In genomic region chr12:62967701-62968100, GRCh38 we compare ENCODE assay signal across 16 cellular contexts. TPM values are rescaled to one million over a fixed set of nuclear protein-coding genes. Genes with fewer than 3 reads are reported as not detected.
DNase-seq lines count a peak whose midpoint lies in the region; ATAC-seq, FAIRE-seq and TF ChIP-seq lines count a peak whose summit lies in the region.
"Had no signal": no experiment of that assay in that cellular context is flagged by ENCODE, and none has a peak within 500 bp of the region (broad histone marks: within the 10 kb centered on the region; RNA-seq: fewer than 3 reads in every experiment).

No MANE protein-coding gene starts in this region.

- 2% methylated on average over 2 of the region's 2 CpGs for WGBS in HepG2 (ENCODE audit: low lambda C conversion rate)
- 88% methylated on average over 2 of the region's 2 CpGs for WGBS in right lobe of liver (ENCODE audit: insufficient coverage, low coverage, low lambda C conversion rate, missing lambda C conversion rate)

- TF ChIP-seq RAD21 in HepG2 (CRISPR knock-in tag; IDR thresholded peaks at IDR 0.05) = no peak

- H3K27ac ChIP-seq in HepG2 (ENCODE audit: extremely low read length, insufficient read depth, low read length) (peak overlapping the region; percentile 97), right lobe of liver (no peak overlapping the region), PC-3 (ENCODE audit: low read length) (peak overlapping the region; percentile 78), osteoblast (ENCODE audit: low read depth, low read length) (no peak overlapping the region), lower lobe of right lung (no peak overlapping the region)
- H3K27ac ChIP-seq in naive thymus-derived CD4-positive, alpha-beta T cell (ENCODE audit: low read depth, low read length) = no peak overlapping the region
- H3K27ac ChIP-seq: BLaER1, GM23248 had no signal

- no peak overlapping the region for H3K4me3 Mint-ChIP-seq in naive thymus-derived CD4-positive, alpha-beta T cell
- H3K4me3 Mint-ChIP-seq: CD8-positive, alpha-beta memory T cell had no signal

- H3K36me3 Mint-ChIP-seq in naive thymus-derived CD4-positive, alpha-beta T cell = no peaks in the 10 kb centered on the region
- H3K36me3 Mint-ChIP-seq: CD8-positive, alpha-beta memory T cell had no signal

- no peaks in the 10 kb centered on the region for H3F3A ChIP-seq in PC-3 (ENCODE audit: low read length, unreplicated experiment)

- FAIRE-seq in HepG2 (lab: Jason Lieb, UNC) = no peak
- FAIRE-seq: GM18507, H54, K562 had no signal

- POLR2A ChIA-PET in HepG2 (lab: Yijun Ruan, JAX) (interaction anchor here (0.6 to 1.0 kb wide), 2 partner anchors 33 to 104 kb away, joined by 3 read pairs; partner anchors contain the start of gene PPM1H), PC-3 (lab: Charles Lee; ENCODE audit: unreplicated experiment) (interaction anchor here (0.6 to 0.7 kb wide), 2 partner anchors 101 to 352 kb away, joined by 4 read pairs; no protein-coding TSS in a partner anchor)
- POLR2A ChIA-PET in naive thymus-derived CD4-positive, alpha-beta T cell (lab: Charles Lee) = no interaction called here

- no peaks in the 10 kb centered on the region for H3K9me3 Mint-ChIP-seq in naive thymus-derived CD4-positive, alpha-beta T cell
- H3K9me3 Mint-ChIP-seq: CD8-positive, alpha-beta memory T cell had no signal

- peaks cover 98% of the 10 kb centered on the region for H3K4me1 ChIP-seq in HepG2 (ENCODE audit: insufficient read depth, low read length)
- H3K4me1 ChIP-seq in right lobe of liver = no peaks in the 10 kb centered on the region
- peaks cover 39% of the 10 kb centered on the region for H3K4me1 ChIP-seq in PC-3 (ENCODE audit: insufficient read depth, low read length)
- H3K4me1 ChIP-seq in osteoblast (ENCODE audit: insufficient read depth, low read length) = no peaks in the 10 kb centered on the region
- H3K4me1 ChIP-seq in naive thymus-derived CD4-positive, alpha-beta T cell (ENCODE audit: control insufficient read depth in 2 of 2, insufficient read depth in 2 of 2, low read length in 2 of 2) = no peaks in the 10 kb centered on the region
- H3K4me1 ChIP-seq in lower lobe of right lung = no peaks in the 10 kb centered on the region
- H3K4me1 ChIP-seq: BLaER1 had no signal

- in situ Hi-C loops in HepG2 (cut with HindIII; ENCODE audit: extremely low pct_ligation_motif_present, low pct_unique_long_range_greater_than_20kb) = no loop called here

- ATAC-seq in HepG2 (no peak), right lobe of liver (no peak), PC-3 (no peak; the same call in 1 of the 2 replicates), lower lobe of right lung (no peak)
- ATAC-seq in naive thymus-derived CD4-positive, alpha-beta T cell = no peak
- ATAC-seq: K562 had no signal

- no peak overlapping the region for H3K27ac Mint-ChIP-seq in naive thymus-derived CD4-positive, alpha-beta T cell
- H3K27ac Mint-ChIP-seq: CD8-positive, alpha-beta memory T cell had no signal

- H3K9me2 ChIP-seq in PC-3 (replicated peaks; ENCODE audit: low read length) = no peaks in the 10 kb centered on the region

- H3K4me1 Mint-ChIP-seq in naive thymus-derived CD4-positive, alpha-beta T cell = no peaks in the 10 kb centered on the region
- H3K4me1 Mint-ChIP-seq: CD8-positive, alpha-beta memory T cell had no signal

- H3K79me2 ChIP-seq in HepG2 (ENCODE audit: insufficient read depth, low read length) (no peaks in the 10 kb centered on the region), PC-3 (ENCODE audit: low read length) (no peaks in the 10 kb centered on the region), osteoblast (ENCODE audit: insufficient read depth, low read length) (no peaks in the 10 kb centered on the region)

- H4K20me1 ChIP-seq in HepG2 (ENCODE audit: insufficient read depth, low read length) (no peaks in the 10 kb centered on the region), PC-3 (ENCODE audit: low read length) (no peaks in the 10 kb centered on the region), osteoblast (ENCODE audit: insufficient read depth, low read length) (no peaks in the 10 kb centered on the region)
- H4K20me1 ChIP-seq: BLaER1 had no signal

- H3K27me3 ChIP-seq in HepG2 (ENCODE audit: control insufficient read depth in 1 of 2, insufficient read depth in 2 of 2, low read length in 2 of 2) (no peaks in the 10 kb centered on the region), right lobe of liver (no peaks in the 10 kb centered on the region), PC-3 (ENCODE audit: low read length) (no peaks in the 10 kb centered on the region), osteoblast (ENCODE audit: insufficient read depth, low read length) (no peaks in the 10 kb centered on the region), lower lobe of right lung (ENCODE audit: low read depth) (no peaks in the 10 kb centered on the region)
- no peaks in the 10 kb centered on the region for H3K27me3 ChIP-seq in naive thymus-derived CD4-positive, alpha-beta T cell (ENCODE audit: control insufficient read depth in 2 of 2, insufficient read depth in 2 of 2, low read length in 2 of 2)
- H3K27me3 ChIP-seq: BLaER1 had no signal

- CTCF ChIA-PET in HepG2 (lab: Yijun Ruan, JAX; ENCODE audit: low intra/inter-chr PET ratio, low total read pairs) = no interaction called here
- CTCF ChIA-PET in PC-3 (lab: Charles Lee) = no interaction called here
- CTCF ChIA-PET in naive thymus-derived CD4-positive, alpha-beta T cell (lab: Charles Lee) = no interaction called here

- TF ChIP-seq POLR2A in HepG2 (IDR thresholded peaks at IDR 0.05; ENCODE audit: insufficient read depth in 1 of 2, low read depth in 2 of 2, low read length in 2 of 2) (no peak), right lobe of liver (IDR thresholded peaks at IDR 0.05) (no peak)

- H3K9me3 ChIP-seq in HepG2 (ENCODE audit: low read length) (no peaks in the 10 kb centered on the region), right lobe of liver (no peaks in the 10 kb centered on the region), PC-3 (ENCODE audit: low read length) (no peaks in the 10 kb centered on the region), osteoblast (ENCODE audit: low read depth, low read length) (no peaks in the 10 kb centered on the region), lower lobe of right lung (no peaks in the 10 kb centered on the region)
- no peaks in the 10 kb centered on the region for H3K9me3 ChIP-seq in naive thymus-derived CD4-positive, alpha-beta T cell (ENCODE audit: control insufficient read depth in 2 of 3, low read length in 3 of 3)
- H3K9me3 ChIP-seq: BLaER1 had no signal

- H3K27me3 Mint-ChIP-seq in naive thymus-derived CD4-positive, alpha-beta T cell = peaks cover 0 to 4% (median 0%) of the 10 kb centered on the region in 5 donors

- H3K36me3 ChIP-seq in HepG2 (replicated peaks in 1 of 2; ENCODE audit: control insufficient read depth in 1 of 2, insufficient read depth in 2 of 2, low read length in 2 of 2) (no peaks in the 10 kb centered on the region), right lobe of liver (no peaks in the 10 kb centered on the region), PC-3 (ENCODE audit: low read depth, low read length) (no peaks in the 10 kb centered on the region), osteoblast (ENCODE audit: insufficient read depth, low read length) (no peaks in the 10 kb centered on the region), lower lobe of right lung (no peaks in the 10 kb centered on the region)
- no peaks in the 10 kb centered on the region for H3K36me3 ChIP-seq in naive thymus-derived CD4-positive, alpha-beta T cell (ENCODE audit: control insufficient read depth in 2 of 3, insufficient read depth in 3 of 3, low read length in 3 of 3)
- H3K36me3 ChIP-seq: BLaER1 had no signal

- TF ChIP-seq CTCF in HepG2 (CRISPR knock-in tag; IDR thresholded peaks at IDR 0.05) = no peak
- TF ChIP-seq CTCF in right lobe of liver (IDR thresholded peaks at IDR 0.05) = no peak
- no peak for TF ChIP-seq CTCF in PC-3 (conservative IDR thresholded peaks at IDR 0.05; ENCODE audit: low read depth, low read length)
- TF ChIP-seq CTCF in osteoblast (IDR thresholded peaks at IDR 0.05; ENCODE audit: extremely low read depth, low read depth, low read length) = no peak
- TF ChIP-seq CTCF in foreskin fibroblast (IDR thresholded peaks at IDR 0.05; ENCODE audit: low read depth, low read length) = no peak
- no peak for TF ChIP-seq CTCF in lower lobe of right lung (IDR thresholded peaks at IDR 0.05)

- intact Hi-C loops in HepG2 (cut with micrococcal nuclease; ENCODE audit: unreplicated experiment) = loop anchor here (1.0 to 2.0 kb wide), 3 partner anchors 10 to 75 kb away; partner anchors contain the start of gene PPM1H
- intact Hi-C loops in right lobe of liver (cut with DNase I) = no loop called here
- intact Hi-C loops in PC-3 (cut with micrococcal nuclease) = loop anchor here (2.0 to 5.0 kb wide), 2 partner anchors 17 to 100 kb away; no protein-coding TSS in a partner anchor
- intact Hi-C loops in naive thymus-derived CD4-positive, alpha-beta T cell (cut with micrococcal nuclease) = no loop called here
- intact Hi-C loops in lower lobe of right lung (cut with DNase I) = no loop called here

- H2AFZ ChIP-seq in HepG2 (ENCODE audit: low read length) (no peak overlapping the region), PC-3 (ENCODE audit: low read length) (no peak overlapping the region), osteoblast (ENCODE audit: low read length) (no peak overlapping the region)
- H2AFZ ChIP-seq: GM23248 had no signal

- DNase-seq in HepG2 (ENCODE audit: low spot score) (no peak), right lobe of liver (no peak), PC-3 (no peak), osteoblast (ENCODE audit: insufficient read length, low spot score, missing footprints) (peak; percentile 27), foreskin fibroblast (no peak), lower lobe of right lung (no peak)
- DNase-seq in naive thymus-derived CD4-positive, alpha-beta T cell = no peak
- DNase-seq: 8988T; AML-193; CD8-positive, alpha-beta memory T cell; DMS 273 treated with DMSO at 0.1 percent for 48 hours; GM23248 had no signal

- TF ChIP-seq EP300 in HepG2 (IDR thresholded peaks at IDR 0.05; ENCODE audit: low read depth in 2 of 2, low read length in 2 of 2) (no peak), HepG2 (CRISPR knock-in tag; IDR thresholded peaks at IDR 0.05; ENCODE audit: borderline replicate concordance) (no peak)

- H3K9ac ChIP-seq in HepG2 (ENCODE audit: insufficient read depth, low read depth, low read length) (peak overlapping the region; percentile 68), PC-3 (ENCODE audit: low read length) (peak overlapping the region; percentile 38; the same call in 1 of the 2 replicates)
- H3K9ac ChIP-seq: BLaER1, GM23248 had no signal

- BruUV-seq in HepG2 (replicated peaks; lab: Mats Ljungman, UMichigan) (no TSS peak), PC-3 (replicated peaks; lab: Mats Ljungman, UMichigan) (no TSS peak)

- peak overlapping the region; percentile 65 for H3K4me2 ChIP-seq in HepG2 (ENCODE audit: low read depth, low read length)
- H3K4me2 ChIP-seq in PC-3 (ENCODE audit: low read length) = no peak overlapping the region
- H3K4me2 ChIP-seq in osteoblast (ENCODE audit: insufficient read depth, low read length) = no peak overlapping the region
- H3K4me2 ChIP-seq: BLaER1 had no signal

- H3K4me3 ChIP-seq in HepG2 (replicated peaks in 1 of 3; ENCODE audit: insufficient read depth in 1 of 3, low read depth in 2 of 3, low read length in 3 of 3) (peak overlapping the region in 1 of 3 experiments; percentile 39; a peak in 2 of 6 replicates), right lobe of liver (no peak overlapping the region), PC-3 (ENCODE audit: low read length) (no peak overlapping the region), osteoblast (ENCODE audit: insufficient read depth, low read length) (no peak overlapping the region), foreskin fibroblast (ENCODE audit: low read depth in 1 of 2, low read length in 2 of 2) (no peak overlapping the region), lower lobe of right lung (no peak overlapping the region)
- no peak overlapping the region for H3K4me3 ChIP-seq in naive thymus-derived CD4-positive, alpha-beta T cell (ENCODE audit: low read length)
- H3K4me3 ChIP-seq: BLaER1, GM23248, K562 had no signal

RNA-seq across cellular contexts. Expression of gene PPM1H, which starts 32.8 kb away (rescaled TPM):
- total RNA-seq in HepG2 (2016; rRNA removed; fragmentation: Illumina TruSeq; extraction: Trizol) = 38.1 and 42.0 TPM in 2 replicates
- total RNA-seq in HepG2 (2016; cell fraction: cytosol; rRNA removed; fragmentation: Illumina TruSeq; extraction: Trizol; ENCODE audit: low read depth) = 3.3 and 5.2 TPM in 2 replicates
- 35.2 and 37.3 TPM in 2 replicates for total RNA-seq in HepG2 (2016; cell fraction: insoluble cytoplasmic fraction; rRNA removed; fragmentation: Illumina TruSeq; extraction: Trizol)
- 19.9 and 22.6 TPM in 2 replicates for total RNA-seq in HepG2 (2016; cell fraction: membrane; rRNA removed; fragmentation: Illumina TruSeq; extraction: Trizol)
- total RNA-seq in HepG2 (2016; cell fraction: nucleus; rRNA removed; fragmentation: Illumina TruSeq; extraction: Trizol) = 29.6 and 34.5 TPM in 2 replicates
- polyA plus RNA-seq in HepG2 (2011; rRNA removed) = 16.9 and 29.1 TPM in 2 replicates
- 19.3 and 19.9 TPM in 2 replicates for polyA plus RNA-seq in HepG2 (2011; cell fraction: cytosol; rRNA removed)
- polyA plus RNA-seq in HepG2 (2011; cell fraction: nucleus; rRNA removed) = 19.8 and 26.0 TPM in 2 replicates
- 9.9 and 26.1 TPM in 2 replicates for polyA plus RNA-seq in HepG2 (2012)
- 1.6 and 1.8 TPM in 2 replicates for polyA plus RNA-seq in HepG2 (2016; cell fraction: cytosol; fragmentation: Illumina TruSeq; extraction: Trizol; ENCODE audit: low read depth)
- polyA plus RNA-seq in HepG2 (2016; cell fraction: insoluble cytoplasmic fraction; fragmentation: Illumina TruSeq; extraction: Trizol; ENCODE audit: low read depth) = 32.1 and 32.9 TPM in 2 replicates
- 8.9 and 10.6 TPM in 2 replicates for polyA plus RNA-seq in HepG2 (2016; cell fraction: membrane; fragmentation: Illumina TruSeq; extraction: Trizol; ENCODE audit: low read depth)
- polyA plus RNA-seq in HepG2 (2016; cell fraction: nucleus; fragmentation: Illumina TruSeq; extraction: Trizol; ENCODE audit: insufficient read depth, low read depth) = 24.8 and 26.5 TPM in 2 replicates
- polyA minus RNA-seq in HepG2 (2011; rRNA and poly(A)+ RNA removed; ENCODE audit: low replicate concordance) = 8.3 and 68.0 TPM in 2 replicates
- polyA minus RNA-seq in HepG2 (2011; cell fraction: cytosol; rRNA and poly(A)+ RNA removed) = 32.6 and 42.5 TPM in 2 replicates
- 39.3 and 42.1 TPM in 2 replicates for polyA minus RNA-seq in HepG2 (2011; cell fraction: nucleus; rRNA and poly(A)+ RNA removed)
- total RNA-seq in right lobe of liver = 1 to 10 TPM; 3.8 to 9.2 (median 6.5) TPM
- total RNA-seq in PC-3 (2014; rRNA removed) = 9.8 and 12.0 TPM in 2 replicates
- total RNA-seq in osteoblast = 13.0 and 13.4 TPM in 2 replicates
- total RNA-seq in naive thymus-derived CD4-positive, alpha-beta T cell = 1 to 10 TPM in 1 of 5 experiments, under 1 TPM in 2, not detected in 2; 0.08 to 2.1 (median 0.34) TPM
- polyA plus RNA-seq in naive thymus-derived CD4-positive, alpha-beta T cell = not detected
- total RNA-seq in lower lobe of right lung = 6.8 TPM
- polyA plus RNA-seq: CD8-positive, alpha-beta memory T cell had no signal

Comparison
In these comparisons a context has a peak if more than half of its experiments do, and no peak if none do; other contexts are left out.
1. H3K27ac ChIP-seq: peak in HepG2 (single experiment) and PC-3 (single experiment); none in right lobe of liver (0 of 3), osteoblast (single experiment), naive thymus-derived CD4-positive, alpha-beta T cell (single experiment) and lower lobe of right lung (single experiment).
2. intact Hi-C loops: an anchor here in HepG2 (1.0 to 2.0 kb wide) and PC-3 (2.0 to 5.0 kb wide); none called in right lobe of liver, naive thymus-derived CD4-positive, alpha-beta T cell and lower lobe of right lung.